Comparison of ENCODE assay signal across 9 cellular contexts in genomic region chr14:77542349-77543239, GRCh38. TPM values are rescaled to one million over a fixed set of nuclear protein-coding genes. Genes with fewer than 3 reads are reported as not detected.
A peak's percentile ranks its signal among the peaks of the same experiment; 100 is the strongest.
DNase-seq lines count a peak whose midpoint lies in the region; ATAC-seq lines count a peak whose summit lies in the region.
"Had no signal": no experiment of that assay in that cellular context is flagged by ENCODE, and none has a peak within 500 bp of the region (broad histone marks: within the 10 kb centered on the region; RNA-seq: fewer than 3 reads in every experiment).

No MANE protein-coding gene starts in this region.

- peaks cover 0 to 14% (median 4%) of the 10 kb centered on the region in 3 donors for H3K36me3 Mint-ChIP-seq in immature natural killer cell
- peaks cover 38% of the 10 kb centered on the region for H3K36me3 Mint-ChIP-seq in stimulated activated effector memory CD8-positive, alpha-beta T cell treated with anti-CD3 and anti-CD28 coated beads, Interleukin-12 subunit alpha, Interleukin-12 subunit beta, amount 100 ng/mL, for 72 hours
- peaks cover 37% of the 10 kb centered on the region for H3K36me3 Mint-ChIP-seq in activated T-helper 17 cell treated with anti-CD3 and anti-CD28 coated beads, Interleukin-2, amount 50 U/mL, for 72 hours (ENCODE audit: low read depth)

- no peaks in the 10 kb centered on the region for H3K9me3 Mint-ChIP-seq in immature natural killer cell
- H3K9me3 Mint-ChIP-seq in stimulated activated effector memory CD8-positive, alpha-beta T cell treated with anti-CD3 and anti-CD28 coated beads, Interleukin-12 subunit alpha, Interleukin-12 subunit beta, amount 100 ng/mL, for 72 hours = no peaks in the 10 kb centered on the region
- H3K9me3 Mint-ChIP-seq in activated T-helper 17 cell treated with anti-CD3 and anti-CD28 coated beads, Interleukin-2, amount 50 U/mL, for 72 hours = no peaks in the 10 kb centered on the region

- H3K4me1 Mint-ChIP-seq in immature natural killer cell = peaks cover 25 to 40% of the 10 kb centered on the region in 2 donors
- peaks cover 6% of the 10 kb centered on the region for H3K4me1 Mint-ChIP-seq in stimulated activated effector memory CD8-positive, alpha-beta T cell treated with anti-CD3 and anti-CD28 coated beads, Interleukin-12 subunit alpha, Interleukin-12 subunit beta, amount 100 ng/mL, for 72 hours
- H3K4me1 Mint-ChIP-seq in activated T-helper 17 cell treated with anti-CD3 and anti-CD28 coated beads, Interleukin-2, amount 50 U/mL, for 72 hours = no peaks in the 10 kb centered on the region

- H3K27me3 Mint-ChIP-seq in immature natural killer cell (ENCODE audit: low read depth in 3 of 3) = peaks cover 0 to 2% (median 0%) of the 10 kb centered on the region in 3 donors
- no peaks in the 10 kb centered on the region for H3K27me3 Mint-ChIP-seq in activated T-helper 17 cell treated with anti-CD3 and anti-CD28 coated beads, Interleukin-2, amount 50 U/mL, for 72 hours

- DNase-seq in amniotic epithelial cell (ENCODE audit: low read depth) (peak; percentile 47), immature natural killer cell (no peak), AG20443 (ENCODE audit: low spot score) (no peak)
- no peak for DNase-seq in stimulated activated effector memory CD8-positive, alpha-beta T cell treated with anti-CD3 and anti-CD28 coated beads, Interleukin-12 subunit alpha, Interleukin-12 subunit beta, amount 100 ng/mL, for 72 hours (ENCODE audit: low spot score in 2 of 2)
- no peak for DNase-seq in stimulated activated CD4-positive, alpha-beta T cell treated with anti-CD3 and anti-CD28 coated beads, Interleukin-4, amount 100 ng/mL, for 1 hour
- DNase-seq in stimulated activated CD4-positive, alpha-beta T cell treated with anti-CD3 and anti-CD28 coated beads, Interleukin-4, amount 100 ng/mL, for 4 hours = no peak
- DNase-seq: retina had no signal

- H3K4me3 Mint-ChIP-seq in immature natural killer cell = peak overlapping the region in 4 of 5 donors; percentile 10 to 61 (median 55)
- no peak overlapping the region for H3K4me3 Mint-ChIP-seq in stimulated activated effector memory CD8-positive, alpha-beta T cell treated with anti-CD3 and anti-CD28 coated beads, Interleukin-12 subunit alpha, Interleukin-12 subunit beta, amount 100 ng/mL, for 72 hours
- no peak overlapping the region for H3K4me3 Mint-ChIP-seq in activated T-helper 17 cell treated with anti-CD3 and anti-CD28 coated beads, Interleukin-2, amount 50 U/mL, for 72 hours

- peak overlapping the region; percentile 35 to 85 (median 72) for H3K27ac Mint-ChIP-seq in immature natural killer cell
- peak overlapping the region; percentile 80 for H3K27ac Mint-ChIP-seq in stimulated activated effector memory CD8-positive, alpha-beta T cell treated with anti-CD3 and anti-CD28 coated beads, Interleukin-12 subunit alpha, Interleukin-12 subunit beta, amount 100 ng/mL, for 72 hours
- H3K27ac Mint-ChIP-seq in activated T-helper 17 cell treated with anti-CD3 and anti-CD28 coated beads, Interleukin-2, amount 50 U/mL, for 72 hours = no peak overlapping the region

- ATAC-seq in HG02610 (IDR thresholded peaks at IDR 0.05; ENCODE audit: unreplicated experiment) = peak; percentile 50
- no peak for ATAC-seq in stimulated activated effector memory CD8-positive, alpha-beta T cell treated with anti-CD3 and anti-CD28 coated beads, Interleukin-12 subunit alpha, Interleukin-12 subunit beta, amount 100 ng/mL, for 72 hours
- ATAC-seq in activated T-helper 17 cell treated with anti-CD3 and anti-CD28 coated beads, Interleukin-2, amount 50 U/mL, for 72 hours (replicated peaks) = no peak

RNA-seq across cellular contexts. Expression of gene ISM2, which starts 44.0 kb away (rescaled TPM):
- not detected for polyA plus RNA-seq in immature natural killer cell
- under 1 TPM in 1 of 2 donors, not detected in 1; 0.21 TPM for total RNA-seq in activated T-helper 17 cell treated with anti-CD3 and anti-CD28 coated beads, Interleukin-2, amount 50 U/mL, for 72 hours

Comparison
In these comparisons a context has a peak if more than half of its experiments do, and no peak if none do; other contexts are left out.
1. H3K4me3 Mint-ChIP-seq: peak in immature natural killer cell (4 of 5); none in stimulated activated effector memory CD8-positive, alpha-beta T cell treated with anti-CD3 and anti-CD28 coated beads, Interleukin-12 subunit alpha, Interleukin-12 subunit beta, amount 100 ng/mL, for 72 hours (single experiment) and activated T-helper 17 cell treated with anti-CD3 and anti-CD28 coated beads, Interleukin-2, amount 50 U/mL, for 72 hours (single experiment).